ENCODE assay signal across 32 cellular contexts in the genomic region with DNA sequence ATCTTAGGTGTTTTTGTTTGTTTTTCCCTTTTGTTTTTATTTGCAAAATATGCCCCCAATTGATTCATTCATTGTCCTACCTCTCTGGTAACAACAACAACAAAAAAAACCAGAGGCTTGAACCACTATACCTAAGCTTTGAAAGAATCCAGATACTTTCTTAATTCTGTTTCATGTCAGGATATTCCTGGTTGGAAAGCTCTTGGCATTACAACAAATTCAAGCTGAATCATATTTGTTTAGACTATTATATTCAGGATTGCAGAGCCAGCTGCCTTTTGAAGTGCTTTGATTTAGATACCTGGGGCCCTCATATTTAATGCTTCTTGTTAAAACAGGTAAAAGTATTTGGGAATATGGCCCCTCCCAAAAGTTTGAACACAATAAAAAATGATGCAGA.
"Had no signal": no experiment of that assay in that cellular context is flagged by ENCODE, and none has a peak within 500 bp of the region (broad histone marks: within the 10 kb centered on the region; RNA-seq: fewer than 3 reads in every experiment).

No MANE protein-coding gene starts in this region.

- ATAC-seq: activated CD8-positive, alpha-beta memory T cell treated with anti-CD3 and anti-CD28 coated beads, Interleukin-2, amount 10 ng/mL, durations not matched to agents 7 days and 5 days had no signal

- H3K36me3 ChIP-seq: ascending aorta, cardiac muscle cell, MG63 had no signal

- FAIRE-seq: RCC 7860 had no signal

- H3K27me3 ChIP-seq: ascending aorta, cardiac muscle cell, MG63 had no signal

- H3K27ac ChIP-seq: ascending aorta, cardiac muscle cell, VCaP had no signal

- DNase-seq: activated CD4-positive, alpha-beta memory T cell treated with anti-CD3 and anti-CD28 coated beads, Interleukin-2, amount 10 ng/mL, durations not matched to agents 7 days and 5 days; activated CD4-positive, alpha-beta T cell treated with anti-CD3 and anti-CD28 coated beads for 1 hour; activated CD4-positive, alpha-beta T cell treated with anti-CD3 and anti-CD28 coated beads for 48 hours; activated CD4-positive, CD25-positive, alpha-beta regulatory T cell; activated CD8-positive, alpha-beta memory T cell treated with anti-CD3 and anti-CD28 coated beads for 24 hours; activated CD8-positive, alpha-beta memory T cell treated with anti-CD3 and anti-CD28 coated beads, Interleukin-2, amount 10 ng/mL, durations not matched to agents 7 days and 5 days; activated CD8-positive, alpha-beta memory T cell treated with anti-CD3 and anti-CD28 coated beads, Interleukin-2, amount 50 U/mL, for 48 hours; activated effector memory CD4-positive, alpha-beta T cell treated with anti-CD3 and anti-CD28 coated beads, Interleukin-2, amount 50 U/mL, for 16 hours; activated naive CD4-positive, alpha-beta T cell treated with Interleukin-2 at 50 U/mL for 16 hours; activated naive CD8-positive, alpha-beta T cell treated with anti-CD3 and anti-CD28 coated beads, Interleukin-2, amount 10 ng/mL, durations not matched to agents 7 days and 5 days; activated T-cell treated with anti-CD3 and anti-CD28 coated beads, Interleukin-2, amount 50 U/mL, for 72 hours; amygdala; Karpas-422; KBM-7; MG63; NCI-H1048; NCI-H1105 treated with DMSO at 0.1 percent for 48 hours; NCI-H1436; NCI-H1694; NCI-H1930; NCI-H2081 treated with DMSO at 0.1 percent for 48 hours; NCI-H345; NCI-H524 treated with DMSO at 0.1 percent for 48 hours; Right ventricle myocardium superior; SW 1271; T-helper 1 cell; T-helper 2 cell; T-helper 9 cell had no signal

- H3K9me3 ChIP-seq: ascending aorta, MG63 had no signal

- H3K4me3 ChIP-seq: ascending aorta, cardiac muscle cell, MG63 had no signal

- H3K4me1 ChIP-seq: ascending aorta had no signal
